1 cellular context compared by ENCODE assay signal in the genomic region with DNA sequence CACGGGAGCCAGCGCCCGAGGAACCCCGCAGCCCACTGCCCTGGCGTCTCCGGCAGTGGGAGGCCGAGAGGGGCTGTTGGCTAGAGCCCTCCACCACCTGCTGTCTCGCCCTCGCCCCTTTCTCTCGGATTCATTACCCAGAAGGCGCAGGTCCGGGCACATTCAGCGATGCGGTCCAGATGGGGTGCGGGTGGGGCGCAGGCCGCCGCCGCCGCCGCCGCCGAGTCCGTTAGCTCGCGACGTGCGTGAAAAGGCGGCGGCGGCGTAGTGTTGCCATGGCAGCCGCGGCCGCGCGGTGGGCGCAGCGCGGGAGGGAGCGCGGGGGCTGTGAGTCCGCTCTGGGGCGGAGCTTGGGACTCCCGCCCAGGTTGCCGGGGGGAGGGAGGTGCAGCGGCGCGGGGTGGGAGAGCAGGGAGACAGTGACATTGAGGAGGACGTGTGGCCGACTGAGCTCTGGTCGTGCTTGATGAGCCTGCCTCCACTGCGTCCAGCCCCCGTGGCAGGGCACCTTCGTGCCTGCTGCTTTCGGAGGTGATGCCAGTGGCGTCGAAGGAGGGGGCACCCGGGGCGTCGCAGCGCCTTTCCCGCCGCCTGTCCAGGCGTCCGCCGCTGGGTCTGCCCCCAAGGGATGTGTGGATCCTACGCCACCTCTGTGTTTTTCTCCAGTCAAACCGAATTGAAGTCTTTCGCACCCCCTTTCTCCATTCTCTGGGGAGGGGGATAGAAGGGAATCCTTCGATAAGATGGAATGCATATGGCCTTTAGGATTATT.
TF ChIP-seq lines count a peak whose summit lies in the region.

A gene (minus strand): TSS at position 358 of the 772 bp plus-strand sequence. CDS start 23,774 bp downstream, outside the sequence.

TF ChIP-seq in HepG2, 621 proteins besides CTCF, POLR2A, EP300 and RAD21 (continued from another document and continues in another):
- TF ChIP-seq REL (CRISPR knock-in tag; conservative IDR thresholded peaks at IDR 0.05): 0 out of 2 replicates have a peak, but pooled peaks have one; percentile 70
- TF ChIP-seq, protein P1, sequence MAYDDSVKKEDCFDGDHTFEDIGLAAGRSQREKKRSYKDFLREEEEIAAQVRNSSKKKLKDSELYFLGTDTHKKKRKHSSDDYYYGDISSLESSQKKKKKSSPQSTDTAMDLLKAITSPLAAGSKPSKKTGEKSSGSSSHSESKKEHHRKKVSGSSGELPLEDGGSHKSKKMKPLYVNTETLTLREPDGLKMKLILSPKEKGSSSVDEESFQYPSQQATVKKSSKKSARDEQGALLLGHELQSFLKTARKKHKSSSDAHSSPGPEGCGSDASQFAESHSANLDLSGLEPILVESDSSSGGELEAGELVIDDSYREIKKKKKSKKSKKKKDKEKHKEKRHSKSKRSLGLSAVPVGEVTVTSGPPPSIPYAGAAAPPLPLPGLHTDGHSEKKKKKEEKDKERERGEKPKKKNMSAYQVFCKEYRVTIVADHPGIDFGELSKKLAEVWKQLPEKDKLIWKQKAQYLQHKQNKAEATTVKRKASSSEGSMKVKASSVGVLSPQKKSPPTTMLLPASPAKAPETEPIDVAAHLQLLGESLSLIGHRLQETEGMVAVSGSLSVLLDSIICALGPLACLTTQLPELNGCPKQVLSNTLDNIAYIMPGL (CRISPR knock-in tag; IDR thresholded peaks at IDR 0.05; ENCODE audit: borderline replicate concordance in 1 of 2, low read depth in 1 of 2): no peak
- no peak for TF ChIP-seq MED13 (CRISPR knock-in tag; IDR thresholded peaks at IDR 0.05)
- TF ChIP-seq ZNF749 (CRISPR knock-in tag; IDR thresholded peaks at IDR 0.05; ENCODE audit: borderline replicate concordance): no peak
- TF ChIP-seq ZNF552 (CRISPR knock-in tag; IDR thresholded peaks at IDR 0.05; ENCODE audit: borderline replicate concordance): no peak
- TF ChIP-seq, protein P2, sequence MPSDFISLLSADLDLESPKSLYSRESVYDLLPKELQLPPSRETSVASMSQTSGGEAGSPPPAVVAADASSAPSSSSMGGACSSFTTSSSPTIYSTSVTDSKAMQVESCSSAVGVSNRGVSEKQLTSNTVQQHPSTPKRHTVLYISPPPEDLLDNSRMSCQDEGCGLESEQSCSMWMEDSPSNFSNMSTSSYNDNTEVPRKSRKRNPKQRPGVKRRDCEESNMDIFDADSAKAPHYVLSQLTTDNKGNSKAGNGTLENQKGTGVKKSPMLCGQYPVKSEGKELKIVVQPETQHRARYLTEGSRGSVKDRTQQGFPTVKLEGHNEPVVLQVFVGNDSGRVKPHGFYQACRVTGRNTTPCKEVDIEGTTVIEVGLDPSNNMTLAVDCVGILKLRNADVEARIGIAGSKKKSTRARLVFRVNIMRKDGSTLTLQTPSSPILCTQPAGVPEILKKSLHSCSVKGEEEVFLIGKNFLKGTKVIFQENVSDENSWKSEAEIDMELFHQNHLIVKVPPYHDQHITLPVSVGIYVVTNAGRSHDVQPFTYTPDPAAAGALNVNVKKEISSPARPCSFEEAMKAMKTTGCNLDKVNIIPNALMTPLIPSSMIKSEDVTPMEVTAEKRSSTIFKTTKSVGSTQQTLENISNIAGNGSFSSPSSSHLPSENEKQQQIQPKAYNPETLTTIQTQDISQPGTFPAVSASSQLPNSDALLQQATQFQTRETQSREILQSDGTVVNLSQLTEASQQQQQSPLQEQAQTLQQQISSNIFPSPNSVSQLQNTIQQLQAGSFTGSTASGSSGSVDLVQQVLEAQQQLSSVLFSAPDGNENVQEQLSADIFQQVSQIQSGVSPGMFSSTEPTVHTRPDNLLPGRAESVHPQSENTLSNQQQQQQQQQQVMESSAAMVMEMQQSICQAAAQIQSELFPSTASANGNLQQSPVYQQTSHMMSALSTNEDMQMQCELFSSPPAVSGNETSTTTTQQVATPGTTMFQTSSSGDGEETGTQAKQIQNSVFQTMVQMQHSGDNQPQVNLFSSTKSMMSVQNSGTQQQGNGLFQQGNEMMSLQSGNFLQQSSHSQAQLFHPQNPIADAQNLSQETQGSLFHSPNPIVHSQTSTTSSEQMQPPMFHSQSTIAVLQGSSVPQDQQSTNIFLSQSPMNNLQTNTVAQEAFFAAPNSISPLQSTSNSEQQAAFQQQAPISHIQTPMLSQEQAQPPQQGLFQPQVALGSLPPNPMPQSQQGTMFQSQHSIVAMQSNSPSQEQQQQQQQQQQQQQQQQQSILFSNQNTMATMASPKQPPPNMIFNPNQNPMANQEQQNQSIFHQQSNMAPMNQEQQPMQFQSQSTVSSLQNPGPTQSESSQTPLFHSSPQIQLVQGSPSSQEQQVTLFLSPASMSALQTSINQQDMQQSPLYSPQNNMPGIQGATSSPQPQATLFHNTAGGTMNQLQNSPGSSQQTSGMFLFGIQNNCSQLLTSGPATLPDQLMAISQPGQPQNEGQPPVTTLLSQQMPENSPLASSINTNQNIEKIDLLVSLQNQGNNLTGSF (CRISPR knock-in tag; IDR thresholded peaks at IDR 0.05): no peak
- TF ChIP-seq ZNF891 (CRISPR knock-in tag; IDR thresholded peaks at IDR 0.05): no peak
- no peak for TF ChIP-seq ZNF20 (CRISPR knock-in tag; IDR thresholded peaks at IDR 0.05)
- no peak for TF ChIP-seq SMAD9 (CRISPR knock-in tag; IDR thresholded peaks at IDR 0.05)
- TF ChIP-seq, protein P3, sequence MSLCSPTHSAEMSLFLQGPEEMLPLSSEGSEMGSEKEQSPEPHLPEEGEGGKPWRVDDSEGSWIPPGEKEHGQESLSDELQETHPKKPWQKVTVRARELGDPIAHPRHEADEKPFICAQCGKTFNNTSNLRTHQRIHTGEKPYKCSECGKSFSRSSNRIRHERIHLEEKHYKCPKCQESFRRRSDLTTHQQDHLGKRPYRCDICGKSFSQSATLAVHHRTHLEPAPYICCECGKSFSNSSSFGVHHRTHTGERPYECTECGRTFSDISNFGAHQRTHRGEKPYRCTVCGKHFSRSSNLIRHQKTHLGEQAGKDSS (CRISPR knock-in tag; IDR thresholded peaks at IDR 0.05; ENCODE audit: borderline replicate concordance, low read depth): no peak; the same call in 1 of the 2 replicates
- TF ChIP-seq ETV5 (CRISPR knock-in tag; IDR thresholded peaks at IDR 0.05; ENCODE audit: borderline replicate concordance): no peak
- peak; percentile 63; the same call in 1 of the 2 replicates for TF ChIP-seq HOXA9 (CRISPR knock-in tag; IDR thresholded peaks at IDR 0.05; ENCODE audit: borderline replicate concordance)
- TF ChIP-seq KLF6 (CRISPR knock-in tag; IDR thresholded peaks at IDR 0.05): no peak
- TF ChIP-seq, protein P4, sequence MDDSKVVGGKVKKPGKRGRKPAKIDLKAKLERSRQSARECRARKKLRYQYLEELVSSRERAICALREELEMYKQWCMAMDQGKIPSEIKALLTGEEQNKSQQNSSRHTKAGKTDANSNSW (CRISPR knock-in tag; IDR thresholded peaks at IDR 0.05; ENCODE audit: borderline replicate concordance): no peak
- no peak for TF ChIP-seq MBNL3 (CRISPR knock-in tag; conservative IDR thresholded peaks at IDR 0.05)
- TF ChIP-seq ZNF780A (CRISPR knock-in tag; IDR thresholded peaks at IDR 0.05): no peak
- TF ChIP-seq, protein P5, sequence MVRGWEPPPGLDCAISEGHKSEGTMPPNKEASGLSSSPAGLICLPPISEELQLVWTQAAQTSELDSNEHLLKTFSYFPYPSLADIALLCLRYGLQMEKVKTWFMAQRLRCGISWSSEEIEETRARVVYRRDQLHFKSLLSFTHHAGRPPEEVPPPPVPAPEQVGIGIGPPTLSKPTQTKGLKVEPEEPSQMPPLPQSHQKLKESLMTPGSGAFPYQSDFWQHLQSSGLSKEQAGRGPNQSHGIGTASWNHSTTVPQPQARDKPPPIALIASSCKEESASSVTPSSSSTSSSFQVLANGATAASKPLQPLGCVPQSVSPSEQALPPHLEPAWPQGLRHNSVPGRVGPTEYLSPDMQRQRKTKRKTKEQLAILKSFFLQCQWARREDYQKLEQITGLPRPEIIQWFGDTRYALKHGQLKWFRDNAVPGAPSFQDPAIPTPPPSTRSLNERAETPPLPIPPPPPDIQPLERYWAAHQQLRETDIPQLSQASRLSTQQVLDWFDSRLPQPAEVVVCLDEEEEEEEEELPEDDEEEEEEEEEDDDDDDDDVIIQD (CRISPR knock-in tag; IDR thresholded peaks at IDR 0.05; ENCODE audit: low read depth): no peak
- TF ChIP-seq SUZ12 (IDR thresholded peaks at IDR 0.05; ENCODE audit: low read depth, low read length): no peak
- no peak for TF ChIP-seq DNMT3B (CRISPR knock-in tag; conservative IDR thresholded peaks at IDR 0.05)
- TF ChIP-seq KAT7 (CRISPR knock-in tag; IDR thresholded peaks at IDR 0.05; ENCODE audit: borderline replicate concordance): peak; percentile 59; the same call in 1 of the 2 replicates
- no peak for TF ChIP-seq PHF20 (CRISPR knock-in tag; IDR thresholded peaks at IDR 0.05)
- TF ChIP-seq FIP1L1 (IDR thresholded peaks at IDR 0.05; ENCODE audit: borderline replicate concordance, insufficient read depth, low read depth, low read length): no peak
- TF ChIP-seq XBP1 (CRISPR knock-in tag; IDR thresholded peaks at IDR 0.05): 0 out of 2 replicates have a peak, but pooled peaks have one; percentile 2
- TF ChIP-seq, protein P6, sequence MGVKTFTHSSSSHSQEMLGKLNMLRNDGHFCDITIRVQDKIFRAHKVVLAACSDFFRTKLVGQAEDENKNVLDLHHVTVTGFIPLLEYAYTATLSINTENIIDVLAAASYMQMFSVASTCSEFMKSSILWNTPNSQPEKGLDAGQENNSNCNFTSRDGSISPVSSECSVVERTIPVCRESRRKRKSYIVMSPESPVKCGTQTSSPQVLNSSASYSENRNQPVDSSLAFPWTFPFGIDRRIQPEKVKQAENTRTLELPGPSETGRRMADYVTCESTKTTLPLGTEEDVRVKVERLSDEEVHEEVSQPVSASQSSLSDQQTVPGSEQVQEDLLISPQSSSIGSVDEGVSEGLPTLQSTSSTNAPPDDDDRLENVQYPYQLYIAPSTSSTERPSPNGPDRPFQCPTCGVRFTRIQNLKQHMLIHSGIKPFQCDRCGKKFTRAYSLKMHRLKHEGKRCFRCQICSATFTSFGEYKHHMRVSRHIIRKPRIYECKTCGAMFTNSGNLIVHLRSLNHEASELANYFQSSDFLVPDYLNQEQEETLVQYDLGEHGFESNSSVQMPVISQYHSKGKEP (CRISPR knock-in tag; IDR thresholded peaks at IDR 0.05): no peak
- no peak for TF ChIP-seq MIER3 (CRISPR knock-in tag; IDR thresholded peaks at IDR 0.05; ENCODE audit: borderline replicate concordance)
- TF ChIP-seq, protein P7, sequence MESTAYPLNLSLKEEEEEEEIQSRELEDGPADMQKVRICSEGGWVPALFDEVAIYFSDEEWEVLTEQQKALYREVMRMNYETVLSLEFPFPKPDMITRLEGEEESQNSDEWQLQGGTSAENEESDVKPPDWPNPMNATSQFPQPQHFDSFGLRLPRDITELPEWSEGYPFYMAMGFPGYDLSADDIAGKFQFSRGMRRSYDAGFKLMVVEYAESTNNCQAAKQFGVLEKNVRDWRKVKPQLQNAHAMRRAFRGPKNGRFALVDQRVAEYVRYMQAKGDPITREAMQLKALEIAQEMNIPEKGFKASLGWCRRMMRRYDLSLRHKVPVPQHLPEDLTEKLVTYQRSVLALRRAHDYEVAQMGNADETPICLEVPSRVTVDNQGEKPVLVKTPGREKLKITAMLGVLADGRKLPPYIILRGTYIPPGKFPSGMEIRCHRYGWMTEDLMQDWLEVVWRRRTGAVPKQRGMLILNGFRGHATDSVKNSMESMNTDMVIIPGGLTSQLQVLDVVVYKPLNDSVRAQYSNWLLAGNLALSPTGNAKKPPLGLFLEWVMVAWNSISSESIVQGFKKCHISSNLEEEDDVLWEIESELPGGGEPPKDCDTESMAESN (CRISPR knock-in tag; conservative IDR thresholded peaks at IDR 0.05): no peak; the same call in 1 of the 2 replicates
- TF ChIP-seq ZNF441 (CRISPR knock-in tag; IDR thresholded peaks at IDR 0.05; ENCODE audit: borderline replicate concordance): no peak; the same call in none of the 2 replicates
- TF ChIP-seq TEAD3 (CRISPR knock-in tag; optimal IDR thresholded peaks at IDR 0.05; ENCODE audit: borderline replicate concordance): no peak
- no peak; the same call in 1 of the 2 replicates for TF ChIP-seq GFI1 (CRISPR knock-in tag; IDR thresholded peaks at IDR 0.05; ENCODE audit: borderline replicate concordance)
- no peak for TF ChIP-seq ZNF484 (CRISPR knock-in tag; IDR thresholded peaks at IDR 0.05; ENCODE audit: borderline replicate concordance, low read depth)
- TF ChIP-seq, protein P8, sequence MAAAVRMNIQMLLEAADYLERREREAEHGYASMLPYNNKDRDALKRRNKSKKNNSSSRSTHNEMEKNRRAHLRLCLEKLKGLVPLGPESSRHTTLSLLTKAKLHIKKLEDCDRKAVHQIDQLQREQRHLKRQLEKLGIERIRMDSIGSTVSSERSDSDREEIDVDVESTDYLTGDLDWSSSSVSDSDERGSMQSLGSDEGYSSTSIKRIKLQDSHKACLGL (CRISPR knock-in tag; IDR thresholded peaks at IDR 0.05): no peak
- TF ChIP-seq, protein P9, sequence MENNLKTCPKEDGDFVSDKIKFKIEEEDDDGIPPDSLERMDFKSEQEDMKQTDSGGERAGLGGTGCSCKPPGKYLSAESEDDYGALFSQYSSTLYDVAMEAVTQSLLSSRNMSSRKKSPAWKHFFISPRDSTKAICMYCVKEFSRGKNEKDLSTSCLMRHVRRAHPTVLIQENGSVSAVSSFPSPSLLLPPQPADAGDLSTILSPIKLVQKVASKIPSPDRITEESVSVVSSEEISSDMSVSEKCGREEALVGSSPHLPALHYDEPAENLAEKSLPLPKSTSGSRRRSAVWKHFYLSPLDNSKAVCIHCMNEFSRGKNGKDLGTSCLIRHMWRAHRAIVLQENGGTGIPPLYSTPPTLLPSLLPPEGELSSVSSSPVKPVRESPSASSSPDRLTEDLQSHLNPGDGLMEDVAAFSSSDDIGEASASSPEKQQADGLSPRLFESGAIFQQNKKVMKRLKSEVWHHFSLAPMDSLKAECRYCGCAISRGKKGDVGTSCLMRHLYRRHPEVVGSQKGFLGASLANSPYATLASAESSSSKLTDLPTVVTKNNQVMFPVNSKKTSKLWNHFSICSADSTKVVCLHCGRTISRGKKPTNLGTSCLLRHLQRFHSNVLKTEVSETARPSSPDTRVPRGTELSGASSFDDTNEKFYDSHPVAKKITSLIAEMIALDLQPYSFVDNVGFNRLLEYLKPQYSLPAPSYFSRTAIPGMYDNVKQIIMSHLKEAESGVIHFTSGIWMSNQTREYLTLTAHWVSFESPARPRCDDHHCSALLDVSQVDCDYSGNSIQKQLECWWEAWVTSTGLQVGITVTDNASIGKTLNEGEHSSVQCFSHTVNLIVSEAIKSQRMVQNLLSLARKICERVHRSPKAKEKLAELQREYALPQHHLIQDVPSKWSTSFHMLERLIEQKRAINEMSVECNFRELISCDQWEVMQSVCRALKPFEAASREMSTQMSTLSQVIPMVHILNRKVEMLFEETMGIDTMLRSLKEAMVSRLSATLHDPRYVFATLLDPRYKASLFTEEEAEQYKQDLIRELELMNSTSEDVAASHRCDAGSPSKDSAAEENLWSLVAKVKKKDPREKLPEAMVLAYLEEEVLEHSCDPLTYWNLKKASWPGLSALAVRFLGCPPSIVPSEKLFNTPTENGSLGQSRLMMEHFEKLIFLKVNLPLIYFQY (CRISPR knock-in tag; IDR thresholded peaks at IDR 0.05; ENCODE audit: borderline replicate concordance): no peak
- TF ChIP-seq CHD4 (IDR thresholded peaks at IDR 0.05; ENCODE audit: borderline replicate concordance, low read length): 0 out of 2 replicates have a peak, but pooled peaks have one; percentile 31
- no peak for TF ChIP-seq SP5 (CRISPR knock-in tag; IDR thresholded peaks at IDR 0.05; ENCODE audit: borderline replicate concordance, low read depth)
- TF ChIP-seq ZNF619 (CRISPR knock-in tag; IDR thresholded peaks at IDR 0.05): peak; percentile 40; the same call in 1 of the 2 replicates
- no peak for TF ChIP-seq CEBPB (IDR thresholded peaks at IDR 0.05; ENCODE audit: borderline replicate concordance, low read depth, low read length)
- no peak for TF ChIP-seq RXRA (CRISPR knock-in tag; IDR thresholded peaks at IDR 0.05)
- TF ChIP-seq ARID2 (CRISPR knock-in tag; IDR thresholded peaks at IDR 0.05; ENCODE audit: borderline replicate concordance): no peak
- no peak for TF ChIP-seq MIER2 (CRISPR knock-in tag; IDR thresholded peaks at IDR 0.05)
- TF ChIP-seq ZNF766 (CRISPR knock-in tag; IDR thresholded peaks at IDR 0.05; ENCODE audit: borderline replicate concordance): no peak
- no peak for TF ChIP-seq ARNT (IDR thresholded peaks at IDR 0.05)
- TF ChIP-seq ZNF350 (CRISPR knock-in tag; IDR thresholded peaks at IDR 0.05; ENCODE audit: borderline replicate concordance, low read depth): peak; percentile 20; the same call in 1 of the 2 replicates
